In the genomic region with DNA sequence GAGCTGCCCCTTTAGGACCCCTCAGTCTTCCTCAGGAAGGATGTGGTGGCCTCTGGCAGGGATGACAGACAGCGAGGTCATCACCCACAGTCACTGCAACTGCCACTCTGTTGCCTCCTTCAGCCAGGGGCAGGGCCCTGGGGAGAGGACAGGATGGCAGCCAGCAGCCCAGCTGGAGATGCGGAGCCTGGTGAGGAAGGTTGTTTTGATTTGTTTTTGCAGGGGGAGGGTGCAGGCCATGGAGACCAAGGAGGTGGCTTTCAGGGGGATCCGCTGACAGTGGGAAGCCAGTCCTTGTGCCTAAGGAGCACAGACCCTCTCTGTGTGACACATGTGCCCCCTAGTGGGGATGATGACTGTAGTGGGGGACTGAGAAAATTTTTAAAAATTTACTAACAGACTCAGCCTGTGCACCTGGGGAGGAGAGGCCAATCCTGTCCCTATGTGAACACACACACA, we compare ENCODE assay signal across 8 cellular contexts. TPM values are rescaled to one million over a fixed set of nuclear protein-coding genes. Genes with fewer than 3 reads are reported as not detected.
DNase-seq lines count a peak whose midpoint lies in the region; ATAC-seq, FAIRE-seq and TF ChIP-seq lines count a peak whose summit lies in the region.

No MANE protein-coding gene starts in this region.

- H3K27me3 ChIP-seq in esophagus squamous epithelium, result peaks cover 0 to 10% (median 0%) of the 10 kb centered on the region in 4 donors

- peak; percentile 97 to 98 for ATAC-seq in naive thymus-derived CD8-positive, alpha-beta T cell
- ATAC-seq in GM21528 (IDR thresholded peaks at IDR 0.05; ENCODE audit: low FRiP score, unreplicated experiment), result no peak
- no peak for ATAC-seq in HG03045 (IDR thresholded peaks at IDR 0.05; ENCODE audit: unreplicated experiment)

- peak; percentile 51 to 68 (median 66) for TF ChIP-seq CTCF in esophagus squamous epithelium (IDR thresholded peaks at IDR 0.05)

- peaks cover 16 to 96% (median 36%) of the 10 kb centered on the region in 3 donors for H3K4me1 ChIP-seq in esophagus squamous epithelium

- peak; percentile 68 for DNase-seq in AG08396 (ENCODE audit: low spot score)
- peak; percentile 59 for DNase-seq in GM12892 (ENCODE audit: insufficient read length)
- peak; percentile 50 for DNase-seq in NCI-H526 treated with DMSO at 0.1 percent for 48 hours (lab: John Stamatoyannopoulos, UW)
- peak; percentile 68 for DNase-seq in activated CD8-positive, alpha-beta memory T cell treated with anti-CD3 and anti-CD28 coated beads, Interleukin-2, amount 50 U/mL, for 4 hours
- DNase-seq in esophagus squamous epithelium (lab: John Stamatoyannopoulos, UW), result no peak
- DNase-seq in naive thymus-derived CD8-positive, alpha-beta T cell, result peak; percentile 42 to 88 (median 66)

- TF ChIP-seq POLR2A in GM12892 (IDR thresholded peaks at IDR 0.05; ENCODE audit: low read depth, low read length) (no peak), esophagus squamous epithelium (IDR thresholded peaks at IDR 0.05) (no peak)

- H3K9me3 ChIP-seq in esophagus squamous epithelium, result no peaks in the 10 kb centered on the region

- peak overlapping the region in 2 of 10 donors; percentile 69 to 85 for H3K27ac Mint-ChIP-seq in naive thymus-derived CD8-positive, alpha-beta T cell

- no peaks in the 10 kb centered on the region for H3K36me3 Mint-ChIP-seq in naive thymus-derived CD8-positive, alpha-beta T cell

- no peak overlapping the region for H3K4me3 Mint-ChIP-seq in naive thymus-derived CD8-positive, alpha-beta T cell

- POLR2A ChIA-PET in naive thymus-derived CD8-positive, alpha-beta T cell (lab: Charles Lee), result interaction anchor here (0.8 to 5.6 kb wide), 5 partner anchors 11 to 31 kb away, joined by 3 to 35 read pairs (median 9); no protein-coding TSS in a partner anchor

- no peaks in the 10 kb centered on the region for H3K9me3 Mint-ChIP-seq in naive thymus-derived CD8-positive, alpha-beta T cell

- intact Hi-C loops in esophagus squamous epithelium (cut with DNase I), result no loop called here

- peak overlapping the region in 2 of 4 donors; percentile 0 to 18 for H3K27ac ChIP-seq in esophagus squamous epithelium

- peaks cover 0 to 2% (median 0%) of the 10 kb centered on the region in 5 donors for H3K27me3 Mint-ChIP-seq in naive thymus-derived CD8-positive, alpha-beta T cell

- H3K4me1 Mint-ChIP-seq in naive thymus-derived CD8-positive, alpha-beta T cell, result peaks cover 7 to 15% (median 13%) of the 10 kb centered on the region in 4 donors

- 0 to 19% methylated on average over 1 to 2 of the region's 3 CpGs for WGBS in esophagus squamous epithelium, 2 donors

- H3K36me3 ChIP-seq in esophagus squamous epithelium, result no peaks in the 10 kb centered on the region

- H3K4me3 ChIP-seq in esophagus squamous epithelium, result no peak overlapping the region

- FAIRE-seq in GM12892 (lab: Jason Lieb, UNC), result peak; percentile 73

RNA-seq across cellular contexts. Expression of a gene that starts 7.4 kb away (rescaled TPM):
- not detected for polyA plus RNA-seq in GM12892 (2012; ENCODE audit: missing spikeins)
- total RNA-seq in esophagus squamous epithelium, result 1 to 10 TPM in 2 of 4 donors, under 1 TPM in 1, not detected in 1; 0.73 to 2.5 (median 1.4) TPM
- total RNA-seq in naive thymus-derived CD8-positive, alpha-beta T cell, result 1 to 10 TPM; 4.0 to 5.3 TPM
- 10 to 100 TPM in 1 of 3 donors, 1 to 10 TPM in 2; 5.0 to 11.4 (median 7.1) TPM for polyA plus RNA-seq in naive thymus-derived CD8-positive, alpha-beta T cell

RNA-seq across cellular contexts. Expression of a gene that starts 9.7 kb away (rescaled TPM):
- polyA plus RNA-seq in GM12892 (2012; ENCODE audit: missing spikeins), result not detected
- total RNA-seq in esophagus squamous epithelium, result 10 to 100 TPM in 2 of 4 donors, 1 to 10 TPM in 2; 1.3 to 12.8 (median 6.9) TPM
- 1 to 10 TPM in 1 of 2 experiments, under 1 TPM in 1; 0.52 to 2.1 TPM for total RNA-seq in naive thymus-derived CD8-positive, alpha-beta T cell
- 1 to 10 TPM in 1 of 3 donors, under 1 TPM in 2; 0.40 to 1.0 (median 0.53) TPM for polyA plus RNA-seq in naive thymus-derived CD8-positive, alpha-beta T cell

RNA-seq across cellular contexts. Expression of a gene that starts 38.4 kb away (rescaled TPM):
- not detected for polyA plus RNA-seq in GM12892 (2012; ENCODE audit: missing spikeins)
- total RNA-seq in esophagus squamous epithelium, result 10 to 100 TPM; 15.2 to 39.9 (median 29.5) TPM
- total RNA-seq in naive thymus-derived CD8-positive, alpha-beta T cell, result under 1 TPM in 1 of 2 experiments, not detected in 1; 0.44 TPM
- 1 to 10 TPM in 1 of 3 donors, not detected in 2; 1.1 TPM for polyA plus RNA-seq in naive thymus-derived CD8-positive, alpha-beta T cell

RNA-seq across cellular contexts. Expression of a gene that starts 46.0 kb away (rescaled TPM):
- 16.3 TPM for polyA plus RNA-seq in GM12892 (2012; ENCODE audit: missing spikeins)
- total RNA-seq in esophagus squamous epithelium, result 10 to 100 TPM; 27.0 to 38.5 (median 33.7) TPM
- total RNA-seq in naive thymus-derived CD8-positive, alpha-beta T cell, result 10 to 100 TPM; 59.4 to 62.4 TPM
- 10 to 100 TPM in 1 of 3 donors, 1 to 10 TPM in 2; 4.8 to 10.2 (median 6.2) TPM for polyA plus RNA-seq in naive thymus-derived CD8-positive, alpha-beta T cell

Comparison
In these comparisons a context has a peak if more than half of its experiments do, and no peak if none do; other contexts are left out.
1. ATAC-seq: peak in naive thymus-derived CD8-positive, alpha-beta T cell (2 of 2); none in GM21528 (single experiment) and HG03045 (single experiment).
2. RNA of a gene that starts 38.4 kb away (total RNA-seq): 15.2 to 39.9 TPM in esophagus squamous epithelium; 0.44 TPM in naive thymus-derived CD8-positive, alpha-beta T cell; every median in the first group is over 10 times any median in the second.